Comparison of ENCODE assay signal across 1 cellular context in genomic region chr13:66343224-66343828, GRCh38.
TF ChIP-seq lines count a peak whose summit lies in the region.

No MANE protein-coding gene starts in this region.

TF ChIP-seq in WTC11, 78 proteins besides CTCF, POLR2A, EP300 and RAD21 (continued from another document):
- TF ChIP-seq USF1 (CRISPR knock-in tag; IDR thresholded peaks at IDR 0.05) (no peak), SP1 (CRISPR knock-in tag; conservative IDR thresholded peaks at IDR 0.05) (no peak), FOXP1 (CRISPR knock-in tag; IDR thresholded peaks at IDR 0.05; ENCODE audit: borderline replicate concordance) (no peak), EMX1 (CRISPR knock-in tag; IDR thresholded peaks at IDR 0.05) (no peak), ERG (CRISPR knock-in tag; IDR thresholded peaks at IDR 0.05) (no peak), CBFB (CRISPR knock-in tag; IDR thresholded peaks at IDR 0.05; ENCODE audit: low read depth) (no peak), ZSCAN18 (CRISPR knock-in tag; IDR thresholded peaks at IDR 0.05) (no peak), TP53 (CRISPR knock-in tag; IDR thresholded peaks at IDR 0.05) (no peak)
TF ChIP-seq in WTC11: peak in this region for 0.
